In the genomic region with DNA sequence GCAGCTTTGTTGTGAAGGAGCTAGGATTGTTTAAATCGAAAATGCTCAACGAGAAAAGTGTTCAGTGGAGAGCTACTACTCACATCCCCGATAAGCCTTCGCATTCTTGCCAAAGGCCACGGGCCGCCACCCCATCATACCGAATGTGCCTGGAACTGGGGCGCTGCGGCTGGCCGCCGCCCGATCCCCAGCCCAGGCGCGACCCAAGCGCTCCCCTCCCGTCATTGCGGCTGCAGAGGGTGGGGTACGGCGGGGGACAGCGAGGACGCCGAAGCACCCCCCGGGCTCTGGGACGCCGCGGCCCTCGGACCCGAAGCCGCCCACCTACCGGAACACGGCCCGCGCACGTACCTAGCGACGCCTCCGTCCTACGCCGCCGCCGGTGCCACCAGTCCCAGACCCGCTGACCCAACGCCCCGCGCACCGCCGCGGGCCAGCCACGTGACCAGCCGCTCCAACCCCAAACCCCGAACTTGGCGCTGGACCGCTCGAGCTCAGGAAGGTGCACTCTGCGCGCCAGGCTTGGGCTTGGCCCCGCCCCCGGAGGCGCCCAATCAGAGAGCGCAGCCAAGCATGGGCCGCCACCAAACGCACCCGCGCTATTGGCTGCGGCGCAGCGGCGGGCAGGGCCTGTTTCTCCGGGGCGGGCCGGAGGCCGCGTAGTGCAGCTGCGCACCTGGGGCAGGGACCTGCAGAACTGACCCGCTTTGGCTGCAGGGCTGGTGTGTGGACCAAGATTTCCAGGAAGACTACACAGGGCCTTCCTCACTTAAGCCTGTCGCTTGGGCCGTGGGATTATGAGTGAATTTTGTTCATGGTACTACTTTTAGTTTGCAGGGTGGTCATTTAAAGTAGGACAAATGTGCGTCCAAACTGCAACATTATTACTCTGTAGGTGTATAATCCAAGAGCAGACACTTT, we compare ENCODE assay signal across 1 cellular context.
TF ChIP-seq lines count a peak whose summit lies in the region.

Gene SHMT1, minus strand, starts transcription at position 530 of the 921 bp plus-strand sequence. CDS start 7,569 bp downstream, outside the sequence.

TF ChIP-seq in HEK293, 187 proteins besides CTCF, POLR2A, EP300 and RAD21 (continued from another document and continues in another):
- TF ChIP-seq ZBTB11 (tag by site-specific recombination; conservative IDR thresholded peaks at IDR 0.05; ENCODE audit: low read depth) (0 out of 2 replicates have a peak, but pooled peaks have one; percentile 27), ZSCAN30 (tag by site-specific recombination; IDR thresholded peaks at IDR 0.05) (no peak), ZNF645 (tag by site-specific recombination; IDR thresholded peaks at IDR 0.05) (no peak), PRDM10 (tag by site-specific recombination; IDR thresholded peaks at IDR 0.05) (peak; percentile 51), ZNF830 (tag by site-specific recombination; IDR thresholded peaks at IDR 0.05; ENCODE audit: low read depth) (no peak), ZFP37 (tag by site-specific recombination; IDR thresholded peaks at IDR 0.05) (no peak), ZNF660 (tag by site-specific recombination; IDR thresholded peaks at IDR 0.05) (peak; percentile 64), ZNF37A (tag by site-specific recombination; IDR thresholded peaks at IDR 0.05) (no peak), KLF1 (tag by site-specific recombination; IDR thresholded peaks at IDR 0.05) (0 out of 2 replicates have a peak, but pooled peaks have one; percentile 22), SETDB1 (IDR thresholded peaks at IDR 0.05; ENCODE audit: insufficient read length, low read length) (no peak), SP2 (tag by site-specific recombination; IDR thresholded peaks at IDR 0.05) (peak; percentile 98), ZNF791 (tag by site-specific recombination; IDR thresholded peaks at IDR 0.05) (no peak), ZBTB49 (tag by site-specific recombination; IDR thresholded peaks at IDR 0.05; ENCODE audit: low read depth) (no peak), ZNF239 (tag by site-specific recombination; IDR thresholded peaks at IDR 0.05) (0 out of 2 replicates have a peak, but pooled peaks have one; percentile 29), ZXDB (tag by site-specific recombination; IDR thresholded peaks at IDR 0.05) (no peak), ZNF311 (tag by site-specific recombination; IDR thresholded peaks at IDR 0.05; ENCODE audit: borderline replicate concordance) (no peak), ZNF174 (tag by site-specific recombination; IDR thresholded peaks at IDR 0.05) (no peak), ZSCAN16 (tag by site-specific recombination; IDR thresholded peaks at IDR 0.05) (no peak), ZNF571 (tag by site-specific recombination; IDR thresholded peaks at IDR 0.05) (no peak), ZNF555 (tag by site-specific recombination; conservative IDR thresholded peaks at IDR 0.05) (no peak), ZNF423 (tag by site-specific recombination; IDR thresholded peaks at IDR 0.05) (no peak), ZNF510 (tag by site-specific recombination; IDR thresholded peaks at IDR 0.05; ENCODE audit: insufficient replicate concordance) (no peak), ZFP3 (tag by site-specific recombination; IDR thresholded peaks at IDR 0.05; ENCODE audit: low read depth) (no peak), ZNF701 (tag by site-specific recombination; IDR thresholded peaks at IDR 0.05) (no peak), ZNF266 (tag by site-specific recombination; IDR thresholded peaks at IDR 0.05; ENCODE audit: low read depth) (no peak), ZNF76 (tag by site-specific recombination; IDR thresholded peaks at IDR 0.05; ENCODE audit: borderline replicate concordance, low read depth) (peak; percentile 57; the same call in 1 of the 2 replicates)
- TF ChIP-seq, protein P1, sequence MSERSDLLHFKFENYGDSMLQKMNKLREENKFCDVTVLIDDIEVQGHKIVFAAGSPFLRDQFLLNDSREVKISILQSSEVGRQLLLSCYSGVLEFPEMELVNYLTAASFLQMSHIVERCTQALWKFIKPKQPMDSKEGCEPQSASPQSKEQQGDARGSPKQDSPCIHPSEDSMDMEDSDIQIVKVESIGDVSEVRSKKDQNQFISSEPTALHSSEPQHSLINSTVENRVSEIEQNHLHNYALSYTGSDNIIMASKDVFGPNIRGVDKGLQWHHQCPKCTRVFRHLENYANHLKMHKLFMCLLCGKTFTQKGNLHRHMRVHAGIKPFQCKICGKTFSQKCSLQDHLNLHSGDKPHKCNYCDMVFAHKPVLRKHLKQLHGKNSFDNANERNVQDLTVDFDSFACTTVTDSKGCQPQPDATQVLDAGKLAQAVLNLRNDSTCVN (tag by site-specific recombination; optimal IDR thresholded peaks at IDR 0.05), result peak; percentile 96
- TF ChIP-seq, protein P2, sequence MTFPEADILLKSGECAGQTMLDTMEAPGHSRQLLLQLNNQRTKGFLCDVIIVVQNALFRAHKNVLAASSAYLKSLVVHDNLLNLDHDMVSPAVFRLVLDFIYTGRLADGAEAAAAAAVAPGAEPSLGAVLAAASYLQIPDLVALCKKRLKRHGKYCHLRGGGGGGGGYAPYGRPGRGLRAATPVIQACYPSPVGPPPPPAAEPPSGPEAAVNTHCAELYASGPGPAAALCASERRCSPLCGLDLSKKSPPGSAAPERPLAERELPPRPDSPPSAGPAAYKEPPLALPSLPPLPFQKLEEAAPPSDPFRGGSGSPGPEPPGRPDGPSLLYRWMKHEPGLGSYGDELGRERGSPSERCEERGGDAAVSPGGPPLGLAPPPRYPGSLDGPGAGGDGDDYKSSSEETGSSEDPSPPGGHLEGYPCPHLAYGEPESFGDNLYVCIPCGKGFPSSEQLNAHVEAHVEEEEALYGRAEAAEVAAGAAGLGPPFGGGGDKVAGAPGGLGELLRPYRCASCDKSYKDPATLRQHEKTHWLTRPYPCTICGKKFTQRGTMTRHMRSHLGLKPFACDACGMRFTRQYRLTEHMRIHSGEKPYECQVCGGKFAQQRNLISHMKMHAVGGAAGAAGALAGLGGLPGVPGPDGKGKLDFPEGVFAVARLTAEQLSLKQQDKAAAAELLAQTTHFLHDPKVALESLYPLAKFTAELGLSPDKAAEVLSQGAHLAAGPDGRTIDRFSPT (tag by site-specific recombination; IDR thresholded peaks at IDR 0.05), result peak; percentile 52; the same call in 1 of the 2 replicates
- TF ChIP-seq, protein P3, sequence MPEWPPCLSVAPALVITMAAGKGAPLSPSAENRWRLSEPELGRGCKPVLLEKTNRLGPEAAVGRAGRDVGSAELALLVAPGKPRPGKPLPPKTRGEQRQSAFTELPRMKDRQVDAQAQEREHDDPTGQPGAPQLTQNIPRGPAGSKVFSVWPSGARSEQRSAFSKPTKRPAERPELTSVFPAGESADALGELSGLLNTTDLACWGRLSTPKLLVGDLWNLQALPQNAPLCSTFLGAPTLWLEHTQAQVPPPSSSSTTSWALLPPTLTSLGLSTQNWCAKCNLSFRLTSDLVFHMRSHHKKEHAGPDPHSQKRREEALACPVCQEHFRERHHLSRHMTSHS (tag by site-specific recombination; IDR thresholded peaks at IDR 0.05), result no peak
- TF ChIP-seq, protein P4, sequence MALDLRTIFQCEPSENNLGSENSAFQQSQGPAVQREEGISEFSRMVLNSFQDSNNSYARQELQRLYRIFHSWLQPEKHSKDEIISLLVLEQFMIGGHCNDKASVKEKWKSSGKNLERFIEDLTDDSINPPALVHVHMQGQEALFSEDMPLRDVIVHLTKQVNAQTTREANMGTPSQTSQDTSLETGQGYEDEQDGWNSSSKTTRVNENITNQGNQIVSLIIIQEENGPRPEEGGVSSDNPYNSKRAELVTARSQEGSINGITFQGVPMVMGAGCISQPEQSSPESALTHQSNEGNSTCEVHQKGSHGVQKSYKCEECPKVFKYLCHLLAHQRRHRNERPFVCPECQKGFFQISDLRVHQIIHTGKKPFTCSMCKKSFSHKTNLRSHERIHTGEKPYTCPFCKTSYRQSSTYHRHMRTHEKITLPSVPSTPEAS (tag by site-specific recombination; IDR thresholded peaks at IDR 0.05), result peak; percentile 14; the same call in 1 of the 2 replicates
- TF ChIP-seq, protein P5, sequence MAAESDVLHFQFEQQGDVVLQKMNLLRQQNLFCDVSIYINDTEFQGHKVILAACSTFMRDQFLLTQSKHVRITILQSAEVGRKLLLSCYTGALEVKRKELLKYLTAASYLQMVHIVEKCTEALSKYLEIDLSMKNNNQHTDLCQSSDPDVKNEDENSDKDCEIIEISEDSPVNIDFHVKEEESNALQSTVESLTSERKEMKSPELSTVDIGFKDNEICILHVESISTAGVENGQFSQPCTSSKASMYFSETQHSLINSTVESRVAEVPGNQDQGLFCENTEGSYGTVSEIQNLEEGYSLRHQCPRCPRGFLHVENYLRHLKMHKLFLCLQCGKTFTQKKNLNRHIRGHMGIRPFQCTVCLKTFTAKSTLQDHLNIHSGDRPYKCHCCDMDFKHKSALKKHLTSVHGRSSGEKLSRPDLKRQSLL (tag by site-specific recombination; IDR thresholded peaks at IDR 0.05), result no peak
- TF ChIP-seq, protein P6, sequence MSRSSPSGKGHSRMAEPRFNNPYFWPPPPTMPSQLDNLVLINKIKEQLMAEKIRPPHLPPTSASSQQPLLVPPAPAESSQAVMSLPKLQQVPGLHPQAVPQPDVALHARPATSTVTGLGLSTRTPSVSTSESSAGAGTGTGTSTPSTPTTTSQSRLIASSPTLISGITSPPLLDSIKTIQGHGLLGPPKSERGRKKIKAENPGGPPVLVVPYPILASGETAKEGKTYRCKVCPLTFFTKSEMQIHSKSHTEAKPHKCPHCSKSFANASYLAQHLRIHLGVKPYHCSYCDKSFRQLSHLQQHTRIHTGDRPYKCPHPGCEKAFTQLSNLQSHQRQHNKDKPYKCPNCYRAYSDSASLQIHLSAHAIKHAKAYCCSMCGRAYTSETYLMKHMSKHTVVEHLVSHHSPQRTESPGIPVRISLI (tag by site-specific recombination; IDR thresholded peaks at IDR 0.05), result no peak
- TF ChIP-seq, protein P7, sequence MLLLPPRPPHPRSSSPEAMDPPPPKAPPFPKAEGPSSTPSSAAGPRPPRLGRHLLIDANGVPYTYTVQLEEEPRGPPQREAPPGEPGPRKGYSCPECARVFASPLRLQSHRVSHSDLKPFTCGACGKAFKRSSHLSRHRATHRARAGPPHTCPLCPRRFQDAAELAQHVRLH (tag by site-specific recombination; IDR thresholded peaks at IDR 0.05), result no peak
